ENCODE assay signal across 18 cellular contexts in the genomic region with DNA sequence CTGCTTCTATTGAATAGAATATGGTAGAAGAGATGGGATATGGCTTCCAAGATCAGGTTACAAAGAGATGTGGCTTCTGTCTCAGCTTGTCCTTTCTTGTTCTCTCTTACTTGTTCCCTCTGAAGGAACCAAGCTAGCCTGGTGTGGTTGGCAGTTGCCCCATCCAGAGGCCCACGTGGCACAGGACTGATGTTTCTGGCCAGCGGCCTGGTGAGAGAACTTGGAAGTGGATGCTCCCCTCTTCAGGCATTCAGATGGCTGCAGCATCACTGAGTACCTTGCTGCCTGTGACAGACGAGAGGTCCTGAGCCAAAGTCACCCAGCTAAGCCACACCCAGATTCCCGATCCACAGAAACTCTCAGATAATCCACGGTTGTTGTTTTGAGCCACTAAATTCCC.
"Had no signal": no experiment of that assay in that cellular context is flagged by ENCODE, and none has a peak within 500 bp of the region (broad histone marks: within the 10 kb centered on the region; RNA-seq: fewer than 3 reads in every experiment).

No MANE protein-coding gene starts in this region.

- H3K4me1 ChIP-seq: esophagus muscularis mucosa, thyroid gland had no signal

- H3K4me3 Mint-ChIP-seq: activated naive CD8-positive, alpha-beta T cell treated with anti-CD3 and anti-CD28 coated beads, Interleukin-2, amount 10 ng/mL, durations not matched to agents 7 days and 5 days; activated T-cell treated with anti-CD3 and anti-CD28 coated beads, Interleukin-2, amount 50 U/mL, for 24 hours; activated T-helper 17 cell treated with anti-CD3 and anti-CD28 coated beads, Interleukin-2, amount 50 U/mL, for 72 hours; dendritic cell treated with granulocyte-macrophage colony-stimulating factor and Interleukin-4, amounts not matched to agents 40 ng/mL and 50 ng/mL, for 4 days; memory B cell; stimulated activated naive CD8-positive, alpha-beta T cell treated with anti-CD3 and anti-CD28 coated beads, Interleukin-15, Interleukin-2, amounts not matched to agents 100 ng/mL and 50 ng/mL, for 24 hours; WTC11 had no signal

- H3K27ac ChIP-seq: esophagus muscularis mucosa, thyroid gland had no signal

- H3K36me3 ChIP-seq: esophagus muscularis mucosa, thyroid gland had no signal

- H3K27ac Mint-ChIP-seq: activated naive CD8-positive, alpha-beta T cell treated with anti-CD3 and anti-CD28 coated beads, Interleukin-2, amount 10 ng/mL, durations not matched to agents 7 days and 5 days; activated T-cell treated with anti-CD3 and anti-CD28 coated beads, Interleukin-2, amount 50 U/mL, for 24 hours; activated T-helper 17 cell treated with anti-CD3 and anti-CD28 coated beads, Interleukin-2, amount 50 U/mL, for 72 hours; dendritic cell treated with granulocyte-macrophage colony-stimulating factor and Interleukin-4, amounts not matched to agents 40 ng/mL and 50 ng/mL, for 4 days; memory B cell; progenitor cell of endocrine pancreas; stimulated activated naive CD8-positive, alpha-beta T cell treated with anti-CD3 and anti-CD28 coated beads, Interleukin-15, Interleukin-2, amounts not matched to agents 100 ng/mL and 50 ng/mL, for 24 hours; WTC11 had no signal

- H3K9me3 ChIP-seq: mucosa of descending colon, thyroid gland had no signal

- DNase-seq: activated naive CD8-positive, alpha-beta T cell treated with anti-CD3 and anti-CD28 coated beads, Interleukin-2, amount 10 ng/mL, durations not matched to agents 7 days and 5 days; activated T-cell treated with anti-CD3 and anti-CD28 coated beads, Interleukin-2, amount 50 U/mL, for 24 hours; amygdala; caudate nucleus; effector CD8-positive, alpha-beta T cell; hypothalamus; left cardiac atrium; mucosa of descending colon; T-helper 1 cell; T-helper 9 cell; thyroid gland had no signal

- ATAC-seq: activated T-helper 17 cell treated with anti-CD3 and anti-CD28 coated beads, Interleukin-2, amount 50 U/mL, for 72 hours; left cardiac atrium; mucosa of descending colon; WTC11 had no signal

- H3K9me3 Mint-ChIP-seq: activated T-helper 17 cell treated with anti-CD3 and anti-CD28 coated beads, Interleukin-2, amount 50 U/mL, for 72 hours; dendritic cell treated with granulocyte-macrophage colony-stimulating factor and Interleukin-4, amounts not matched to agents 40 ng/mL and 50 ng/mL, for 4 days; stimulated activated naive CD8-positive, alpha-beta T cell treated with anti-CD3 and anti-CD28 coated beads, Interleukin-15, Interleukin-2, amounts not matched to agents 100 ng/mL and 50 ng/mL, for 24 hours had no signal

- H3K36me3 Mint-ChIP-seq: memory B cell had no signal

- H3K27me3 ChIP-seq: esophagus muscularis mucosa, thyroid gland had no signal

- H3K27me3 Mint-ChIP-seq: activated naive CD8-positive, alpha-beta T cell treated with anti-CD3 and anti-CD28 coated beads, Interleukin-2, amount 10 ng/mL, durations not matched to agents 7 days and 5 days; activated T-cell treated with anti-CD3 and anti-CD28 coated beads, Interleukin-2, amount 50 U/mL, for 24 hours; activated T-helper 17 cell treated with anti-CD3 and anti-CD28 coated beads, Interleukin-2, amount 50 U/mL, for 72 hours; dendritic cell treated with granulocyte-macrophage colony-stimulating factor and Interleukin-4, amounts not matched to agents 40 ng/mL and 50 ng/mL, for 4 days; progenitor cell of endocrine pancreas; stimulated activated naive CD8-positive, alpha-beta T cell treated with anti-CD3 and anti-CD28 coated beads, Interleukin-15, Interleukin-2, amounts not matched to agents 100 ng/mL and 50 ng/mL, for 24 hours had no signal

- H3K4me3 ChIP-seq: esophagus muscularis mucosa, mucosa of descending colon, thyroid gland had no signal

- H3K4me1 Mint-ChIP-seq: memory B cell had no signal
